ENCODE assay signal across 18 cellular contexts in genomic region chr1:44792736-44793502, GRCh38. TPM values are rescaled to one million over a fixed set of nuclear protein-coding genes. Genes with fewer than 3 reads are reported as not detected.
DNase-seq lines count a peak whose midpoint lies in the region; ATAC-seq, FAIRE-seq and TF ChIP-seq lines count a peak whose summit lies in the region.
"Had no signal": no experiment of that assay in that cellular context is flagged by ENCODE, and none has a peak within 500 bp of the region (broad histone marks: within the 10 kb centered on the region; RNA-seq: fewer than 3 reads in every experiment).

No MANE protein-coding gene starts in this region.

- no peaks in the 10 kb centered on the region for H3K27me3 Mint-ChIP-seq in activated CD4-positive, alpha-beta T cell treated with anti-CD3 and anti-CD28 coated beads, Interleukin-2, amount 10 ng/mL, durations not matched to agents 24 days and 14 days
- H3K27me3 Mint-ChIP-seq in activated CD4-positive, alpha-beta T cell treated with anti-CD3 and anti-CD28 coated beads, Interleukin-2, amount 10 ng/mL, durations not matched to agents 7 days and 5 days: no peaks in the 10 kb centered on the region
- H3K27me3 Mint-ChIP-seq: activated naive CD8-positive, alpha-beta T cell treated with anti-CD3 and anti-CD28 coated beads for 36 hours; stimulated activated naive B cell treated with anti-CD40 and anti-IgM and Interleukin-4, amounts not matched to agents 10 μg/mL and 1 μg/mL and 100 μg/mL, for 72 hours had no signal

- no peaks in the 10 kb centered on the region for H3K36me3 Mint-ChIP-seq in activated CD4-positive, alpha-beta T cell treated with anti-CD3 and anti-CD28 coated beads, Interleukin-2, amount 10 ng/mL, durations not matched to agents 24 days and 14 days (ENCODE audit: low read depth)
- H3K36me3 Mint-ChIP-seq in activated CD4-positive, alpha-beta T cell treated with anti-CD3 and anti-CD28 coated beads, Interleukin-2, amount 10 ng/mL, durations not matched to agents 7 days and 5 days (ENCODE audit: low read depth): no peaks in the 10 kb centered on the region
- H3K36me3 Mint-ChIP-seq: activated naive CD8-positive, alpha-beta T cell treated with anti-CD3 and anti-CD28 coated beads for 36 hours; CD14-positive monocyte; stimulated activated naive B cell treated with anti-CD40 and anti-IgM and Interleukin-4, amounts not matched to agents 10 μg/mL and 1 μg/mL and 100 μg/mL, for 72 hours had no signal

- no peaks in the 10 kb centered on the region for H3K36me3 ChIP-seq in OCI-LY3 (replicated peaks; ENCODE audit: low read depth, low read length)
- no peaks in the 10 kb centered on the region for H3K36me3 ChIP-seq in kidney (ENCODE audit: control insufficient read depth in 1 of 2, insufficient read depth in 2 of 2, low read length in 2 of 2)
- H3K36me3 ChIP-seq: gastrocnemius medialis had no signal

- no peaks in the 10 kb centered on the region for H4K20me1 ChIP-seq in OCI-LY3 (ENCODE audit: insufficient read depth, low read length)

- no peaks in the 10 kb centered on the region for H3K79me2 ChIP-seq in OCI-LY3 (ENCODE audit: low read length)

- H2AFZ ChIP-seq in OCI-LY3 (ENCODE audit: low read depth, low read length): 0 out of 2 replicates have a peak overlapping the region, but pooled peaks have one; percentile 46

- H3K4me2 ChIP-seq in OCI-LY3 (ENCODE audit: low read length): no peak overlapping the region
- H3K4me2 ChIP-seq: SK-N-SH had no signal

- no peaks in the 10 kb centered on the region for H3K9me3 ChIP-seq in OCI-LY3 (ENCODE audit: insufficient read depth, low read length)
- no peaks in the 10 kb centered on the region for H3K9me3 ChIP-seq in kidney (ENCODE audit: control insufficient read depth in 1 of 2, low read length in 2 of 2)
- H3K9me3 ChIP-seq: gastrocnemius medialis, SK-N-SH had no signal

- peaks cover 2% of the 10 kb centered on the region for H3K4me1 Mint-ChIP-seq in activated CD4-positive, alpha-beta T cell treated with anti-CD3 and anti-CD28 coated beads, Interleukin-2, amount 10 ng/mL, durations not matched to agents 24 days and 14 days
- peaks cover 3% of the 10 kb centered on the region for H3K4me1 Mint-ChIP-seq in activated CD4-positive, alpha-beta T cell treated with anti-CD3 and anti-CD28 coated beads, Interleukin-2, amount 10 ng/mL, durations not matched to agents 7 days and 5 days

- DNase-seq in activated CD4-positive, alpha-beta T cell treated with anti-CD3 and anti-CD28 coated beads, Interleukin-2, amount 10 ng/mL, durations not matched to agents 24 days and 14 days: peak; percentile 54
- no peak for DNase-seq in activated CD4-positive, alpha-beta T cell treated with anti-CD3 and anti-CD28 coated beads, Interleukin-2, amount 10 ng/mL, durations not matched to agents 7 days and 5 days
- DNase-seq in kidney (peak; percentile 52), cerebellum (ENCODE audit: low spot score) (no peak), SKM-1 treated with dmso at 0.1 percent for 144 hours (lab: John Stamatoyannopoulos, UW; ENCODE audit: unreplicated experiment) (no peak)
- peak; percentile 19 for DNase-seq in stimulated activated CD8-positive, alpha-beta memory T cell treated with anti-CD3 and anti-CD28 coated beads, Interleukin-4, amount 100 ng/mL, for 48 hours
- DNase-seq: gastrocnemius medialis, SK-N-SH had no signal

- H3K27ac Mint-ChIP-seq in activated CD4-positive, alpha-beta T cell treated with anti-CD3 and anti-CD28 coated beads, Interleukin-2, amount 10 ng/mL, durations not matched to agents 24 days and 14 days: no peak overlapping the region
- no peak overlapping the region for H3K27ac Mint-ChIP-seq in activated CD4-positive, alpha-beta T cell treated with anti-CD3 and anti-CD28 coated beads, Interleukin-2, amount 10 ng/mL, durations not matched to agents 7 days and 5 days
- H3K27ac Mint-ChIP-seq: activated naive CD8-positive, alpha-beta T cell treated with anti-CD3 and anti-CD28 coated beads for 36 hours; stimulated activated naive B cell treated with anti-CD40 and anti-IgM and Interleukin-4, amounts not matched to agents 10 μg/mL and 1 μg/mL and 100 μg/mL, for 72 hours had no signal

- POLR2A ChIA-PET in activated CD4-positive, alpha-beta T cell treated with anti-CD3 and anti-CD28 coated beads, Interleukin-2, amount 10 ng/mL, durations not matched to agents 7 days and 5 days (lab: Charles Lee): interaction anchor here (0.8 kb wide), 1 partner anchor 27 kb away, joined by 3 read pairs; no protein-coding TSS in a partner anchor

- no peak for ATAC-seq in GM18520 (IDR thresholded peaks at IDR 0.05; ENCODE audit: unreplicated experiment)

- no peaks in the 10 kb centered on the region for H3K27me3 ChIP-seq in OCI-LY3 (ENCODE audit: low read depth, low read length)
- H3K27me3 ChIP-seq: gastrocnemius medialis had no signal

- CTCF ChIA-PET in activated CD4-positive, alpha-beta T cell treated with anti-CD3 and anti-CD28 coated beads, Interleukin-2, amount 10 ng/mL, durations not matched to agents 7 days and 5 days (lab: Charles Lee): interaction anchor here (0.5 to 2.2 kb wide), 16 partner anchors 8 to 217 kb away, joined by 3 to 8 read pairs (median 3); partner anchors contain the start of genes BTBD19 and RPS8

- H3K4me3 ChIP-seq in OCI-LY3 (ENCODE audit: low read length): no peak overlapping the region
- H3K4me3 ChIP-seq in kidney (ENCODE audit: low read length in 2 of 2): no peak overlapping the region
- H3K4me3 ChIP-seq: gastrocnemius medialis had no signal

- no peak overlapping the region for H3K9ac ChIP-seq in OCI-LY3 (ENCODE audit: low read length)
- no peak overlapping the region for H3K9ac ChIP-seq in kidney (ENCODE audit: low read length in 2 of 2)
- H3K9ac ChIP-seq: SK-N-SH had no signal

- H3K9me3 Mint-ChIP-seq in activated CD4-positive, alpha-beta T cell treated with anti-CD3 and anti-CD28 coated beads, Interleukin-2, amount 10 ng/mL, durations not matched to agents 24 days and 14 days: no peaks in the 10 kb centered on the region
- H3K9me3 Mint-ChIP-seq in activated CD4-positive, alpha-beta T cell treated with anti-CD3 and anti-CD28 coated beads, Interleukin-2, amount 10 ng/mL, durations not matched to agents 7 days and 5 days: no peaks in the 10 kb centered on the region
- H3K9me3 Mint-ChIP-seq: activated naive CD8-positive, alpha-beta T cell treated with anti-CD3 and anti-CD28 coated beads for 36 hours; stimulated activated naive B cell treated with anti-CD40 and anti-IgM and Interleukin-4, amounts not matched to agents 10 μg/mL and 1 μg/mL and 100 μg/mL, for 72 hours had no signal

- H3K4me1 ChIP-seq in OCI-LY3 (ENCODE audit: low read length): no peaks in the 10 kb centered on the region
- no peaks in the 10 kb centered on the region for H3K4me1 ChIP-seq in kidney (ENCODE audit: control insufficient read depth in 1 of 2, insufficient read depth in 1 of 2, low read depth in 1 of 2, low read length in 2 of 2)

- no peak overlapping the region for H3K27ac ChIP-seq in OCI-LY3 (ENCODE audit: low read length)
- no peak overlapping the region for H3K27ac ChIP-seq in kidney (ENCODE audit: low read depth in 2 of 2, low read length in 2 of 2)
- H3K27ac ChIP-seq: gastrocnemius medialis had no signal

- no peak overlapping the region for H3K4me3 Mint-ChIP-seq in activated CD4-positive, alpha-beta T cell treated with anti-CD3 and anti-CD28 coated beads, Interleukin-2, amount 10 ng/mL, durations not matched to agents 24 days and 14 days
- no peak overlapping the region for H3K4me3 Mint-ChIP-seq in activated CD4-positive, alpha-beta T cell treated with anti-CD3 and anti-CD28 coated beads, Interleukin-2, amount 10 ng/mL, durations not matched to agents 7 days and 5 days
- H3K4me3 Mint-ChIP-seq: activated naive CD8-positive, alpha-beta T cell treated with anti-CD3 and anti-CD28 coated beads for 36 hours; CD14-positive monocyte; stimulated activated naive B cell treated with anti-CD40 and anti-IgM and Interleukin-4, amounts not matched to agents 10 μg/mL and 1 μg/mL and 100 μg/mL, for 72 hours had no signal

- TF ChIP-seq CTCF in OCI-LY3 (IDR thresholded peaks at IDR 0.05; ENCODE audit: low read depth, low read length) (no peak), kidney (IDR thresholded peaks at IDR 0.05; ENCODE audit: borderline replicate concordance, extremely low read depth, insufficient read depth) (no peak)

- no peak for FAIRE-seq in kidney (lab: Jason Lieb, UNC)
- FAIRE-seq: A204.1 had no signal

- intact Hi-C loops in activated CD4-positive, alpha-beta T cell treated with anti-CD3 and anti-CD28 coated beads, Interleukin-2, amount 10 ng/mL, durations not matched to agents 24 days and 14 days (cut with micrococcal nuclease): no loop called here
- intact Hi-C loops in kidney (cut with DNase I): no loop called here

RNA-seq across cellular contexts. Expression of gene BEST4, which starts 4.9 kb away (rescaled TPM):
- 0.77 and 0.83 TPM in 2 replicates for total RNA-seq in activated CD4-positive, alpha-beta T cell treated with anti-CD3 and anti-CD28 coated beads, Interleukin-2, amount 10 ng/mL, durations not matched to agents 24 days and 14 days
- under 1 TPM; 0.42 to 0.55 TPM for total RNA-seq in activated CD4-positive, alpha-beta T cell treated with anti-CD3 and anti-CD28 coated beads, Interleukin-2, amount 10 ng/mL, durations not matched to agents 7 days and 5 days
- total RNA-seq in kidney (0.50 TPM), cerebellum (0.27 TPM)
- polyA plus RNA-seq in kidney (ENCODE audit: insufficient read depth, low read depth, low replicate concordance): 0.37 TPM
- total RNA-seq: endothelial cell of umbilical vein, skeletal muscle tissue had no signal
- polyA plus RNA-seq: CD14-positive monocyte had no signal

RNA-seq across cellular contexts. Expression of gene PLK3, which starts 7.3 kb away (rescaled TPM):
- 190 and 205 TPM in 2 replicates for total RNA-seq in activated CD4-positive, alpha-beta T cell treated with anti-CD3 and anti-CD28 coated beads, Interleukin-2, amount 10 ng/mL, durations not matched to agents 24 days and 14 days
- 10 to 100 TPM; 54.3 to 57.5 TPM for total RNA-seq in activated CD4-positive, alpha-beta T cell treated with anti-CD3 and anti-CD28 coated beads, Interleukin-2, amount 10 ng/mL, durations not matched to agents 7 days and 5 days
- total RNA-seq in kidney: 24.3 TPM
- polyA plus RNA-seq in kidney (ENCODE audit: insufficient read depth, low read depth, low replicate concordance): 4.4 TPM
- 14.3 TPM for total RNA-seq in cerebellum

RNA-seq across cellular contexts. Expression of gene DYNLT4, which starts 14.2 kb away (rescaled TPM):
- 0.28 TPM in 1 of 2 replicates, not detected in the other for total RNA-seq in activated CD4-positive, alpha-beta T cell treated with anti-CD3 and anti-CD28 coated beads, Interleukin-2, amount 10 ng/mL, durations not matched to agents 24 days and 14 days
- under 1 TPM; 0.47 to 0.83 TPM for total RNA-seq in activated CD4-positive, alpha-beta T cell treated with anti-CD3 and anti-CD28 coated beads, Interleukin-2, amount 10 ng/mL, durations not matched to agents 7 days and 5 days
- 1.2 TPM for total RNA-seq in kidney
- polyA plus RNA-seq in kidney (ENCODE audit: insufficient read depth, low read depth, low replicate concordance): not detected
- total RNA-seq in cerebellum: not detected
- total RNA-seq: gastrocnemius medialis, H7, OCI-LY7, skeletal muscle tissue had no signal

RNA-seq across cellular contexts. Expression of gene BTBD19, which starts 15.4 kb away (rescaled TPM):
- total RNA-seq in activated CD4-positive, alpha-beta T cell treated with anti-CD3 and anti-CD28 coated beads, Interleukin-2, amount 10 ng/mL, durations not matched to agents 24 days and 14 days: 22.2 and 22.7 TPM in 2 replicates
- total RNA-seq in activated CD4-positive, alpha-beta T cell treated with anti-CD3 and anti-CD28 coated beads, Interleukin-2, amount 10 ng/mL, durations not matched to agents 7 days and 5 days: 1 to 10 TPM; 6.0 to 7.7 TPM
- total RNA-seq in kidney (16.5 TPM), cerebellum (2.4 TPM)
- polyA plus RNA-seq in kidney (ENCODE audit: insufficient read depth, low read depth, low replicate concordance): 3.2 TPM

RNA-seq across cellular contexts. Expression of gene RPS8, which starts 17.6 kb away (rescaled TPM):
- total RNA-seq in activated CD4-positive, alpha-beta T cell treated with anti-CD3 and anti-CD28 coated beads, Interleukin-2, amount 10 ng/mL, durations not matched to agents 24 days and 14 days: 2,376 and 2,377 TPM in 2 replicates
- 1,000 to 10,000 TPM; 1,879 to 1,968 TPM for total RNA-seq in activated CD4-positive, alpha-beta T cell treated with anti-CD3 and anti-CD28 coated beads, Interleukin-2, amount 10 ng/mL, durations not matched to agents 7 days and 5 days
- total RNA-seq in kidney (1,449 TPM), cerebellum (658 TPM)
- 1,538 TPM for polyA plus RNA-seq in kidney (ENCODE audit: insufficient read depth, low read depth, low replicate concordance)

Comparison
In these comparisons a context has a peak if more than half of its experiments do, and no peak if none do; other contexts are left out.
1. DNase-seq: peak in activated CD4-positive, alpha-beta T cell treated with anti-CD3 and anti-CD28 coated beads, Interleukin-2, amount 10 ng/mL, durations not matched to agents 24 days and 14 days (single experiment), kidney (single experiment) and stimulated activated CD8-positive, alpha-beta memory T cell treated with anti-CD3 and anti-CD28 coated beads, Interleukin-4, amount 100 ng/mL, for 48 hours (single experiment); none in activated CD4-positive, alpha-beta T cell treated with anti-CD3 and anti-CD28 coated beads, Interleukin-2, amount 10 ng/mL, durations not matched to agents 7 days and 5 days (single experiment), cerebellum (single experiment) and SKM-1 treated with dmso at 0.1 percent for 144 hours (single experiment).